ENCODE assay signal across 1 cellular context in genomic region chr10:102645388-102645740, GRCh38.
A peak's percentile ranks its signal among the peaks of the same experiment; 100 is the strongest.
TF ChIP-seq lines count a peak whose summit lies in the region.

No MANE protein-coding gene starts in this region.

TF ChIP-seq in HEK293, 187 proteins besides CTCF, POLR2A, EP300 and RAD21 (continued from another document):
- TF ChIP-seq ZNF19 (tag by site-specific recombination; IDR thresholded peaks at IDR 0.05; ENCODE audit: low read depth) (no peak), ZNF513 (tag by site-specific recombination; IDR thresholded peaks at IDR 0.05) (0 out of 2 replicates have a peak, but pooled peaks have one; percentile 25)
